Comparison of ENCODE assay signal across 19 cellular contexts in the genomic region with DNA sequence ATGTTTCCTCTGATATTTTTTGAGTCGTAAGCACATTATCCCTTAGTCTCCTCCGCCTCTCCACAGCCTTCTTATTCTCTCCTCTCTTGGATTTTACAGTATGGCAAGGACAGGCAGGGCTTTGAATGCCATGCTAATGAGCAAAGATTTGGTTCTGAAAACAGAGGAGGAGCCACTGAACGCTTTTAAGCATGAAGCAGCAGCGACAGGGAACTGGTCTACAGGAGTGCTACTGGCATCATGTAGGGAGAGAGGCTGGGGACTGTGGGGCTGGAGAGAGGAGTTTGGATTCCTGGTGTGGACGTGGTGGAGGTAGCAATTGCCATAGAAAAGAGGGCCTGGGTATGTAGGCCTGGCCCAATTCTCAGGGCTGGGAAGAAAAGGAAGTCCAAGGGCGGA.
"Had no signal": no experiment of that assay in that cellular context is flagged by ENCODE, and none has a peak within 500 bp of the region (broad histone marks: within the 10 kb centered on the region; RNA-seq: fewer than 3 reads in every experiment).

No MANE protein-coding gene starts in this region.

- H3K4me3 ChIP-seq: gastroesophageal sphincter, left ventricle myocardium inferior, suprapubic skin, upper lobe of left lung had no signal

- DNase-seq: activated CD4-positive, alpha-beta T cell treated with anti-CD3 and anti-CD28 coated beads, Interleukin-2, amount 50 U/mL, for 1 hour; activated CD4-positive, CD25-positive, alpha-beta regulatory T cell; activated naive CD4-positive, alpha-beta T cell treated with anti-CD3 and anti-CD28 coated beads, Interleukin-2, amount 10 ng/mL, durations not matched to agents 7 days and 5 days; cortex of kidney; effector memory CD4-positive, alpha-beta T cell; hippocampal formation; kidney; left ventricle myocardium inferior; stimulated activated CD4-positive, alpha-beta T cell treated with anti-CD3 and anti-CD28 coated beads, Interleukin-4, amount 100 ng/mL, for 1 hour; stimulated activated CD8-positive, alpha-beta memory T cell treated with anti-CD3 and anti-CD28 coated beads, Interleukin-4, amount 100 ng/mL, for 48 hours; stimulated activated naive CD8-positive, alpha-beta T cell treated with anti-CD3 and anti-CD28 coated beads, Interleukin-15, Interleukin-2, amounts not matched to agents 100 U/mL and 50 U/mL, for 24 hours; upper lobe of left lung had no signal

- H3K27me3 ChIP-seq: gastroesophageal sphincter, suprapubic skin, upper lobe of left lung had no signal

- H3K9me3 Mint-ChIP-seq: activated naive CD4-positive, alpha-beta T cell treated with anti-CD3 and anti-CD28 coated beads, Interleukin-2, amount 10 ng/mL, durations not matched to agents 7 days and 5 days; activated T-helper 2 cell treated with anti-CD3 and anti-CD28 coated beads, Interferon-gamma antibody, Interleukin-2, Interleukin-4, amounts not matched to agents 10 μg/mL and 5 μg/mL and 100 μg/mL, durations not matched to agents 14 hours and 24 hours and 36 hours; central memory CD8-positive, alpha-beta T cell; memory B cell; natural killer cell treated with Interleukin-12 subunit alpha and Interleukin-12 subunit beta and Interleukin-15 and Interleukin-18, amount 100 ng/mL, for 72 hours had no signal

- H3K9me3 ChIP-seq: gastroesophageal sphincter, left ventricle myocardium inferior, suprapubic skin, upper lobe of left lung had no signal

- H3K4me1 Mint-ChIP-seq: central memory CD8-positive, alpha-beta T cell; memory B cell had no signal

- ATAC-seq: gastroesophageal sphincter; natural killer cell treated with Interleukin-12 subunit alpha and Interleukin-12 subunit beta and Interleukin-15 and Interleukin-18, amount 100 ng/mL, for 72 hours; stimulated activated naive CD8-positive, alpha-beta T cell treated with anti-CD3 and anti-CD28 coated beads, Interleukin-15, Interleukin-2, amounts not matched to agents 100 U/mL and 50 U/mL, for 24 hours had no signal

- H3K27ac ChIP-seq: epithelial cell of prostate, gastroesophageal sphincter, left ventricle myocardium inferior, suprapubic skin, upper lobe of left lung had no signal

- H3K36me3 Mint-ChIP-seq: activated naive CD4-positive, alpha-beta T cell treated with anti-CD3 and anti-CD28 coated beads, Interleukin-2, amount 10 ng/mL, durations not matched to agents 7 days and 5 days; memory B cell; natural killer cell treated with Interleukin-12 subunit alpha and Interleukin-12 subunit beta and Interleukin-15 and Interleukin-18, amount 100 ng/mL, for 72 hours had no signal

- H3K36me3 ChIP-seq: gastroesophageal sphincter, left ventricle myocardium inferior, suprapubic skin, upper lobe of left lung had no signal

- H3K4me1 ChIP-seq: gastroesophageal sphincter, left ventricle myocardium inferior, upper lobe of left lung had no signal

- H3K27ac Mint-ChIP-seq: activated naive CD4-positive, alpha-beta T cell treated with anti-CD3 and anti-CD28 coated beads, Interleukin-2, amount 10 ng/mL, durations not matched to agents 7 days and 5 days; activated T-helper 2 cell treated with anti-CD3 and anti-CD28 coated beads, Interferon-gamma antibody, Interleukin-2, Interleukin-4, amounts not matched to agents 10 μg/mL and 5 μg/mL and 100 μg/mL, durations not matched to agents 14 hours and 24 hours and 36 hours; memory B cell; natural killer cell treated with Interleukin-12 subunit alpha and Interleukin-12 subunit beta and Interleukin-15 and Interleukin-18, amount 100 ng/mL, for 72 hours had no signal

- H3K4me3 Mint-ChIP-seq: activated naive CD4-positive, alpha-beta T cell treated with anti-CD3 and anti-CD28 coated beads, Interleukin-2, amount 10 ng/mL, durations not matched to agents 7 days and 5 days; central memory CD8-positive, alpha-beta T cell; memory B cell; natural killer cell treated with Interleukin-12 subunit alpha and Interleukin-12 subunit beta and Interleukin-15 and Interleukin-18, amount 100 ng/mL, for 72 hours had no signal
